Comparison of ENCODE assay signal across 8 cellular contexts in genomic region chr22:43001271-43002197, GRCh38. TPM values are rescaled to one million over a fixed set of nuclear protein-coding genes. Genes with fewer than 3 reads are reported as not detected.
DNase-seq lines count a peak whose midpoint lies in the region; ATAC-seq and TF ChIP-seq lines count a peak whose summit lies in the region.

No MANE protein-coding gene starts in this region.

- H3K9me3 ChIP-seq in PC-9 (ENCODE audit: insufficient read depth, low read depth) (no peaks in the 10 kb centered on the region), endodermal cell (ENCODE audit: control insufficient read depth, low read length) (peaks cover 11% of the 10 kb centered on the region)

- peaks cover 97% of the 10 kb centered on the region for H3K4me1 Mint-ChIP-seq in Calu3 (ENCODE audit: low read depth, unreplicated experiment)
- H3K4me1 Mint-ChIP-seq in endodermal cell = peaks cover 56% of the 10 kb centered on the region
- H3K4me1 Mint-ChIP-seq in neural crest cell = peaks cover 66% of the 10 kb centered on the region

- TF ChIP-seq CTCF in Calu3 (IDR thresholded peaks at IDR 0.05; ENCODE audit: unreplicated experiment) (no peak), PC-9 (conservative IDR thresholded peaks at IDR 0.05) (no peak), endodermal cell (conservative IDR thresholded peaks at IDR 0.05) (no peak), neural crest cell (conservative IDR thresholded peaks at IDR 0.05) (no peak), GM20000 (IDR thresholded peaks at IDR 0.05; ENCODE audit: extremely low read depth, missing control alignments) (no peak)

- no peak for DNase-seq in Calu3
- no peak for DNase-seq in PC-9
- no peak for DNase-seq in endodermal cell
- no peak for DNase-seq in neural crest cell (ENCODE audit: low read depth, low spot score)
- DNase-seq in activated gamma-delta T cell treated with Interleukin-2 at 50 U/mL for 16 hours = no peak
- DNase-seq in NCI-H128 (lab: John Stamatoyannopoulos, UW; ENCODE audit: unreplicated experiment) = no peak
- DNase-seq in GM20000 (ENCODE audit: low spot score) = no peak

- POLR2A ChIA-PET in PC-9 (lab: Charles Lee; ENCODE audit: unreplicated experiment) = no interaction called here

- H3K36me3 ChIP-seq in PC-9 (ENCODE audit: low read depth) (no peaks in the 10 kb centered on the region), endodermal cell (ENCODE audit: control insufficient read depth, insufficient read depth, low read length) (no peaks in the 10 kb centered on the region)

- H3K9ac ChIP-seq in endodermal cell (ENCODE audit: extremely low read depth, low read length, poor library complexity, severe bottlenecking) = no peak overlapping the region

- BruUV-seq in Calu3 (replicated peaks; lab: Mats Ljungman, UMichigan) = no TSS peak
- TSS peak; percentile 19 for BruUV-seq in PC-9 (replicated peaks; lab: Mats Ljungman, UMichigan)

- H3K4me3 ChIP-seq in PC-9 = peak overlapping the region; percentile 24; the same call in 1 of the 2 replicates
- no peak overlapping the region for H3K4me3 ChIP-seq in endodermal cell (ENCODE audit: low read length)

- H3K9me2 ChIP-seq in PC-9 (ENCODE audit: insufficient read depth) = no peaks in the 10 kb centered on the region

- intact Hi-C loops in Calu3 (cut with micrococcal nuclease; ENCODE audit: unreplicated experiment) = no loop called here
- intact Hi-C loops in PC-9 (cut with micrococcal nuclease; ENCODE audit: unreplicated experiment) = no loop called here

- H3K36me3 Mint-ChIP-seq in Calu3 (ENCODE audit: insufficient read depth, unreplicated experiment) = peaks cover 9% of the 10 kb centered on the region
- peaks cover 15% of the 10 kb centered on the region for H3K36me3 Mint-ChIP-seq in endodermal cell (ENCODE audit: low read depth)
- H3K36me3 Mint-ChIP-seq in neural crest cell (ENCODE audit: low read depth) = peaks cover 13% of the 10 kb centered on the region

- no peak overlapping the region for H2AFZ ChIP-seq in PC-9

- peak overlapping the region; percentile 98 for H3K27ac ChIP-seq in PC-9
- H3K27ac ChIP-seq in endodermal cell (ENCODE audit: low read depth, low read length) = no peak overlapping the region

- peak overlapping the region; percentile 67 for H3K27ac Mint-ChIP-seq in Calu3 (ENCODE audit: unreplicated experiment)
- peak overlapping the region; percentile 72 for H3K27ac Mint-ChIP-seq in endodermal cell
- peak overlapping the region; percentile 5 for H3K27ac Mint-ChIP-seq in neural crest cell (ENCODE audit: unreplicated experiment)

- no peak overlapping the region for H3K4me3 Mint-ChIP-seq in Calu3 (ENCODE audit: low read depth, unreplicated experiment)
- H3K4me3 Mint-ChIP-seq in endodermal cell = no peak overlapping the region
- H3K4me3 Mint-ChIP-seq in neural crest cell = no peak overlapping the region

- H3K4me1 ChIP-seq in PC-9 (replicated peaks; ENCODE audit: insufficient read depth) = peaks cover 78% of the 10 kb centered on the region
- peaks cover 17% of the 10 kb centered on the region for H3K4me1 ChIP-seq in endodermal cell (ENCODE audit: control insufficient read depth, insufficient read depth, low read length)

- H3F3A ChIP-seq in PC-9 (ENCODE audit: insufficient read depth, low read depth) = peaks cover 37% of the 10 kb centered on the region

- peak overlapping the region; percentile 70 for H3K4me2 ChIP-seq in PC-9

- no peaks in the 10 kb centered on the region for H3K27me3 Mint-ChIP-seq in Calu3 (ENCODE audit: unreplicated experiment)
- no peaks in the 10 kb centered on the region for H3K27me3 Mint-ChIP-seq in endodermal cell (ENCODE audit: insufficient read depth)
- no peaks in the 10 kb centered on the region for H3K27me3 Mint-ChIP-seq in neural crest cell (ENCODE audit: low read depth)

- H3K79me2 ChIP-seq in PC-9 (ENCODE audit: low read depth) = peaks cover 98% of the 10 kb centered on the region

- 83 to 92% methylated on average over 2 to 3 of the region's 3 CpGs for whole genome bisulfite sequencing in endodermal cell (ENCODE audit: insufficient coverage in 1 of 2, insufficient read length in 1 of 2), 2 experiments

- CTCF ChIA-PET in Calu3 (lab: Charles Lee) = interaction anchor here (0.6 to 1.8 kb wide), 3 partner anchors 13 to 54 kb away, joined by 3 to 5 read pairs (median 4); partner anchors contain the start of gene PACSIN2
- CTCF ChIA-PET in PC-9 (lab: Charles Lee) = interaction anchor here (0.5 to 0.6 kb wide), 2 partner anchors 12 to 97 kb away, joined by 3 to 4 read pairs; no protein-coding TSS in a partner anchor

- no peaks in the 10 kb centered on the region for H4K20me1 ChIP-seq in PC-9 (ENCODE audit: insufficient read depth)

- no peaks in the 10 kb centered on the region for H3K9me3 Mint-ChIP-seq in Calu3 (ENCODE audit: low read depth, unreplicated experiment)
- peaks cover 11% of the 10 kb centered on the region for H3K9me3 Mint-ChIP-seq in endodermal cell
- H3K9me3 Mint-ChIP-seq in neural crest cell = peaks cover 2% of the 10 kb centered on the region

- no peak for ATAC-seq in GM18909 (IDR thresholded peaks at IDR 0.05; ENCODE audit: poor library complexity, unreplicated experiment)

- no peaks in the 10 kb centered on the region for H3K27me3 ChIP-seq in PC-9 (ENCODE audit: insufficient read depth, low read depth)
- no peaks in the 10 kb centered on the region for H3K27me3 ChIP-seq in endodermal cell (ENCODE audit: control insufficient read depth, insufficient read depth, low read length, poor library complexity, severe bottlenecking)

RNA-seq across cellular contexts. Expression of gene PACSIN2, which starts 13.4 kb away (rescaled TPM):
- total RNA-seq in Calu3 (2022) (224 and 230 TPM in 2 replicates), PC-9 (2021) (102 and 103 TPM in 2 replicates), endodermal cell (10 to 100 TPM; 60.7 to 61.4 TPM), neural crest cell (76.1 and 79.4 TPM in 2 replicates)
- polyA plus RNA-seq in endodermal cell (2013, experiment 1 of 2) = 47.8 TPM
- polyA plus RNA-seq in endodermal cell (2013, experiment 2 of 2) = 50.9 TPM

Comparison
In these comparisons a context has a peak if more than half of its experiments do, and no peak if none do; other contexts are left out.
1. H3K27ac Mint-ChIP-seq: peak in every context shown above with its lines; median percentile 72 in endodermal cell; 67 in Calu3; 5 in neural crest cell.